In genomic region chr10:14838582-14839304, GRCh38 we compare ENCODE assay signal across 8 cellular contexts. TPM values are rescaled to one million over a fixed set of nuclear protein-coding genes. Genes with fewer than 3 reads are reported as not detected.
A peak's percentile ranks its signal among the peaks of the same experiment; 100 is the strongest.
DNase-seq lines count a peak whose midpoint lies in the region; ATAC-seq, FAIRE-seq and TF ChIP-seq lines count a peak whose summit lies in the region.

No MANE protein-coding gene starts in this region.

- DNase-seq in GM10248 (ENCODE audit: extremely low spot score) = peak; percentile 39
- peak; percentile 6 for DNase-seq in SW480 (ENCODE audit: low spot score)
- DNase-seq in mammary epithelial cell = peak; percentile 17
- DNase-seq in kidney = peak; percentile 86
- peak; percentile 43 for DNase-seq in stimulated activated CD4-positive, alpha-beta T cell treated with anti-CD3 and anti-CD28 coated beads, Interleukin-15, amount 100 ng/mL, for 24 hours
- no peak for DNase-seq in DMS153 treated with DMSO at 0.1 percent for 48 hours (lab: John Stamatoyannopoulos, UW; ENCODE audit: unreplicated experiment)
- no peak for DNase-seq in NCI-H1436 (lab: John Stamatoyannopoulos, UW)

- H3K79me2 ChIP-seq in mammary epithelial cell (ENCODE audit: insufficient read depth, low read length) = peaks cover 55% of the 10 kb centered on the region

- ATAC-seq in HG03039 (IDR thresholded peaks at IDR 0.05; ENCODE audit: unreplicated experiment) = peak; percentile 0

- FAIRE-seq in kidney (lab: Jason Lieb, UNC) = no peak

- peak overlapping the region; percentile 72 to 90 (median 81) for H3K4me3 ChIP-seq in mammary epithelial cell (replicated peaks in 1 of 3; ENCODE audit: insufficient read depth in 1 of 3, low read depth in 2 of 3, low read length in 3 of 3)
- H3K4me3 ChIP-seq in kidney (ENCODE audit: low read length in 2 of 2) = peak overlapping the region; percentile 91 to 92

- intact Hi-C loops in mammary epithelial cell (cut with micrococcal nuclease) = loop anchor here (1.0 to 2.0 kb wide), 3 partner anchors 40 to 301 kb away; partner anchors contain the start of gene SUV39H2
- intact Hi-C loops in kidney (cut with DNase I) = no loop called here

- dilution Hi-C loops in mammary epithelial cell (cut with HindIII; ENCODE audit: low sequenced_read_pairs) = no loop called here

- peak overlapping the region; percentile 97 for H3K4me2 ChIP-seq in mammary epithelial cell (ENCODE audit: insufficient read depth, low read depth, low read length)

- H3K4me1 ChIP-seq in mammary epithelial cell (ENCODE audit: insufficient read depth, low read length) (peaks cover 8% of the 10 kb centered on the region), kidney (ENCODE audit: control insufficient read depth in 1 of 2, insufficient read depth in 1 of 2, low read depth in 1 of 2, low read length in 2 of 2) (peaks cover 5 to 12% of the 10 kb centered on the region in 2 donors)

- H3K9me3 ChIP-seq in mammary epithelial cell (replicated peaks; ENCODE audit: insufficient read depth, low read length) = no peaks in the 10 kb centered on the region
- H3K9me3 ChIP-seq in kidney (ENCODE audit: control insufficient read depth in 1 of 2, low read length in 2 of 2) = no peaks in the 10 kb centered on the region

- CTCF ChIA-PET in GM10248 (lab: Yijun Ruan, JAX) = interaction anchor here (0.8 to 2.8 kb wide), 10 partner anchors 9 to 340 kb away, joined by 3 to 17 read pairs (median 4); partner anchors contain the start of genes MEIG1 and SUV39H2
- CTCF ChIA-PET in mammary epithelial cell (lab: Charles Lee; ENCODE audit: low non-redundant PET) = interaction anchor here (0.7 kb wide), 1 partner anchor 185 kb away, joined by 3 read pairs; no protein-coding TSS in a partner anchor

- no peak for TF ChIP-seq CTCF in GM10248 (IDR thresholded peaks at IDR 0.05; ENCODE audit: control extremely low read depth, extremely low read depth, low read depth, missing control alignments)
- no peak for TF ChIP-seq CTCF in mammary epithelial cell (conservative IDR thresholded peaks at IDR 0.05 in 1 of 2, IDR thresholded peaks at IDR 0.05 in 1 of 2; ENCODE audit: extremely low read depth in 1 of 2, insufficient read depth in 1 of 2, low read depth in 1 of 2, low read length in 2 of 2)
- no peak for TF ChIP-seq CTCF in kidney (IDR thresholded peaks at IDR 0.05; ENCODE audit: borderline replicate concordance, extremely low read depth, insufficient read depth)

- peak overlapping the region; percentile 96 for H2AFZ ChIP-seq in mammary epithelial cell (ENCODE audit: low read depth, low read length)

- H3K36me3 ChIP-seq in mammary epithelial cell (ENCODE audit: insufficient read depth, low read length) (peaks cover 23% of the 10 kb centered on the region), kidney (ENCODE audit: control insufficient read depth in 1 of 2, insufficient read depth in 2 of 2, low read length in 2 of 2) (peaks cover 23 to 37% of the 10 kb centered on the region in 2 donors)

- 0% methylated on average over 9 of the region's 60 CpGs for WGBS in mammary epithelial cell (ENCODE audit: low coverage, missing lambda C conversion rate)

- no TSS peak for BruUV-seq in mammary epithelial cell (replicated peaks; lab: Mats Ljungman, UMichigan)

- peak overlapping the region; percentile 90 for H3K27ac ChIP-seq in mammary epithelial cell (ENCODE audit: insufficient read depth, low read depth, low read length)
- H3K27ac ChIP-seq in kidney (ENCODE audit: low read depth in 2 of 2, low read length in 2 of 2) = peak overlapping the region; percentile 89 to 92

- H3K27me3 ChIP-seq in mammary epithelial cell (ENCODE audit: insufficient read depth, low read length) = no peaks in the 10 kb centered on the region

- POLR2A ChIA-PET in GM10248 (lab: Yijun Ruan, JAX) = interaction anchor here (0.7 to 1.2 kb wide), 5 partner anchors 9 to 653 kb away, joined by 4 to 8 read pairs (median 5); partner anchors contain the start of gene SUV39H2

- in situ Hi-C loops in mammary epithelial cell (cut with MboI; ENCODE audit: low sequenced_read_pairs in 2 of 2) = no loop called here

- H4K20me1 ChIP-seq in mammary epithelial cell (ENCODE audit: insufficient read depth, low read length) = no peaks in the 10 kb centered on the region

- peak overlapping the region; percentile 93 for H3K9ac ChIP-seq in mammary epithelial cell (ENCODE audit: insufficient read depth, low read length)
- H3K9ac ChIP-seq in kidney (ENCODE audit: low read length in 2 of 2) = peak overlapping the region; percentile 81 to 85

RNA-seq across cellular contexts. Expression of gene HSPA14, which starts 0.6 kb away (rescaled TPM):
- total RNA-seq in mammary epithelial cell (10 to 100 TPM; 11.5 to 20.2 TPM), kidney (10.4 TPM)
- polyA plus RNA-seq in mammary epithelial cell (17.2 TPM), kidney (ENCODE audit: insufficient read depth, low read depth, low replicate concordance) (9.7 TPM)
- polyA minus RNA-seq in mammary epithelial cell = 7.8 TPM

RNA-seq across cellular contexts. Expression of gene MSANTD7, which starts 0.6 kb away (rescaled TPM):
- total RNA-seq in mammary epithelial cell (10 to 100 TPM; 15.1 to 20.5 TPM), kidney (9.5 TPM)
- polyA plus RNA-seq in mammary epithelial cell (5.7 TPM), kidney (ENCODE audit: insufficient read depth, low read depth, low replicate concordance) (2.8 TPM)
- polyA minus RNA-seq in mammary epithelial cell = 10.1 TPM

RNA-seq across cellular contexts. Expression of gene CDNF, which starts 0.9 kb away (rescaled TPM):
- total RNA-seq in mammary epithelial cell (1 to 10 TPM in 1 of 2 donors, under 1 TPM in 1; 0.83 to 1.5 TPM), kidney (2.1 TPM)
- polyA plus RNA-seq in mammary epithelial cell (1.5 TPM), kidney (ENCODE audit: insufficient read depth, low read depth, low replicate concordance) (2.3 TPM)
- polyA minus RNA-seq in mammary epithelial cell = not detected

RNA-seq across cellular contexts. Expression of gene SUV39H2, which starts 39.9 kb away (rescaled TPM):
- total RNA-seq in mammary epithelial cell = 10 to 100 TPM in 1 of 2 donors, 1 to 10 TPM in 1; 8.5 to 17.2 TPM
- polyA plus RNA-seq in mammary epithelial cell = 11.7 TPM
- 20.3 TPM for polyA minus RNA-seq in mammary epithelial cell
- total RNA-seq in kidney = 5.1 TPM
- polyA plus RNA-seq in kidney (ENCODE audit: insufficient read depth, low read depth, low replicate concordance) = 3.8 TPM

Comparison
In these comparisons a context has a peak if more than half of its experiments do, and no peak if none do; other contexts are left out.
1. DNase-seq: peak in GM10248 (single experiment), SW480 (single experiment), mammary epithelial cell (single experiment), kidney (single experiment) and stimulated activated CD4-positive, alpha-beta T cell treated with anti-CD3 and anti-CD28 coated beads, Interleukin-15, amount 100 ng/mL, for 24 hours (single experiment); none in DMS153 treated with DMSO at 0.1 percent for 48 hours (single experiment) and NCI-H1436 (single experiment).